Comparison of ENCODE assay signal across 12 cellular contexts in the genomic region with DNA sequence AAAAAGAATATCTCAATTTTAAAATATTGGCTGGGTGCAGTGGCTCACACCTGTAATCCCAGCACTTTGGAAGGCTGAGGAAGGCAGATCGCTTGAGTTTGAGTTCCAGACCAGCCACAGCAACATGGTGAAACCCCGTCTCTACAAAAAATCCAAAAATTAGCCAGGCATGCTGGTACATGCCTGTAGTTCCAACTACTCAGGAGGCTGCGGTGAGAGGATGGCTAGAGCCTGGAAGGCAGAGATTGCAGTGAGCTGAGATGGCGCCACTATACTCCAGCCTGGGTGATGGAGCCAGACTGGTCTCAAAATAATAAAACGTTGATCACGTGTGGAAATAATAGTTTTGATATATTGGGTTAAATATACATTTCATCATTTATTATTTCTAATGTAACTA.
"Had no signal": no experiment of that assay in that cellular context is flagged by ENCODE, and none has a peak within 500 bp of the region (broad histone marks: within the 10 kb centered on the region; RNA-seq: fewer than 3 reads in every experiment).

No MANE protein-coding gene starts in this region.

- H3K27ac ChIP-seq: pancreas, thoracic aorta had no signal

- ATAC-seq: left lobe of liver, pancreas had no signal

- FAIRE-seq: pancreas had no signal

- DNase-seq: activated CD4-positive, alpha-beta T cell treated with anti-CD3 and anti-CD28 coated beads, Interleukin-2, amount 50 U/mL, for 48 hours; activated CD4-positive, CD25-positive, alpha-beta regulatory T cell treated with anti-CD3 and anti-CD28 coated beads, Interleukin-2, amount 50 U/mL, for 72 hours; activated effector memory CD4-positive, alpha-beta T cell treated with Interleukin-2 at 50 U/mL for 16 hours; aorta; endodermal cell; islet precursor cell; pancreas; stimulated activated CD4-positive, alpha-beta T cell treated with anti-CD3 and anti-CD28 coated beads, Interleukin-1b, Interleukin-23, amount 100 ng/mL, for 48 hours; T-helper 1 cell had no signal

- H3K4me3 ChIP-seq: pancreas, thoracic aorta had no signal

- H3K9me3 Mint-ChIP-seq: endodermal cell had no signal

- H3K27me3 ChIP-seq: dorsolateral prefrontal cortex, pancreas had no signal

- H3K27ac Mint-ChIP-seq: endodermal cell had no signal

- H3K9me3 ChIP-seq: pancreas, thoracic aorta had no signal

- H3K36me3 ChIP-seq: pancreas had no signal

- H3K4me3 Mint-ChIP-seq: endodermal cell had no signal
